11 cellular contexts compared by ENCODE assay signal in genomic region chr12:45259732-45260480, GRCh38. TPM values are rescaled to one million over a fixed set of nuclear protein-coding genes. Genes with fewer than 3 reads are reported as not detected.
DNase-seq lines count a peak whose midpoint lies in the region; ATAC-seq, FAIRE-seq and TF ChIP-seq lines count a peak whose summit lies in the region.
"Had no signal": no experiment of that assay in that cellular context is flagged by ENCODE, and none has a peak within 500 bp of the region (broad histone marks: within the 10 kb centered on the region; RNA-seq: fewer than 3 reads in every experiment).

No MANE protein-coding gene starts in this region.

- BruUV-seq in K562 (replicated peaks; lab: Mats Ljungman, UMichigan), result no TSS peak

- H3K4me2 ChIP-seq in K562 (ENCODE audit: insufficient read depth, low read length), result no peak overlapping the region

- peaks cover 4% of the 10 kb centered on the region; the same call in 1 of the 3 replicates for H3K79me2 ChIP-seq in K562 (ENCODE audit: control insufficient read depth, insufficient read depth, low read length)

- intact Hi-C loops in K562 (cut with micrococcal nuclease), result loop anchor here (5.0 to 10.0 kb wide), 2 partner anchors 43 to 465 kb away; partner anchors contain the start of genes ANO6 and ARID2
- intact Hi-C loops in left colon (cut with DNase I, micrococcal nuclease), result no loop called here

- H2AFZ ChIP-seq in K562 (ENCODE audit: low read depth, low read length), result no peak overlapping the region

- CTCF ChIA-PET in AG04450 (lab: Charles Lee), result interaction anchor here (1.0 to 1.4 kb wide), 3 partner anchors 9 to 42 kb away, joined by 3 to 8 read pairs (median 3); no protein-coding TSS in a partner anchor
- CTCF ChIA-PET in K562 (lab: Yijun Ruan, JAX; ENCODE audit: low intra/inter-chr PET ratio), result no interaction called here

- FAIRE-seq in K562 (lab: Jason Lieb, UNC), result no peak
- FAIRE-seq: colon had no signal

- H3K27ac ChIP-seq in AG04450 (ENCODE audit: low read depth, low read length) (peak overlapping the region; percentile 76), K562 (ENCODE audit: extremely low read depth, low read depth, low read length) (no peak overlapping the region)

- TF ChIP-seq POLR2A in K562 (conservative IDR thresholded peaks at IDR 0.05), result no peak

- 58% methylated on average over 6 of the region's 6 CpGs for WGBS in K562 (ENCODE audit: insufficient coverage, low coverage, missing lambda C conversion rate)

- POLR2A ChIA-PET in AG04450 (lab: Yijun Ruan, JAX), result interaction anchor here (1.2 kb wide), 1 partner anchor 25 kb away, joined by 3 read pairs; no protein-coding TSS in a partner anchor
- POLR2A ChIA-PET in K562 (lab: Yijun Ruan, JAX), result interaction anchor here (0.6 to 1.7 kb wide), 3 partner anchors 9 to 1258 kb away, joined by 3 to 10 read pairs (median 3); no protein-coding TSS in a partner anchor

- no peaks in the 10 kb centered on the region for H3K9me1 ChIP-seq in K562 (ENCODE audit: control insufficient read depth, insufficient read depth, low read length)

- H3K9ac ChIP-seq in K562 (ENCODE audit: insufficient read depth in 1 of 2, low read depth in 2 of 2, low read length in 2 of 2), result no peak overlapping the region

- in situ Hi-C loops in K562 (cut with MboI), result no loop called here

- H3K36me3 ChIP-seq in K562 (ENCODE audit: control insufficient read depth, insufficient read depth, low read length), result no peaks in the 10 kb centered on the region; the same call in 1 of the 3 replicates

- H3K27me3 ChIP-seq in AG04450 (ENCODE audit: control insufficient read depth, insufficient read depth, low read length), result no peaks in the 10 kb centered on the region
- H3K27me3 ChIP-seq in K562 (ENCODE audit: control insufficient read depth in 2 of 2, insufficient read depth in 2 of 2, low read length in 2 of 2), result no peaks in the 10 kb centered on the region

- DNase-seq in AG04450 (ENCODE audit: low read depth, low spot score) (no peak), K562 (ENCODE audit: extremely low read depth in 1 of 4, low spot score in 3 of 4) (no peak), left colon (no peak), HUDEP-2 (lab: John Stamatoyannopoulos, UW; ENCODE audit: unreplicated experiment in 76 of 76) (no peak)
- peak; percentile 77 for DNase-seq in Jurkat, Clone E6-1 (ENCODE audit: low read depth, low spot score)
- DNase-seq in activated CD8-positive, alpha-beta memory T cell treated with anti-CD3 and anti-CD28 coated beads, Interleukin-2, amount 50 U/mL, for 48 hours, result no peak
- no peak for DNase-seq in effector CD4-positive, alpha-beta T cell
- DNase-seq: activated CD4-positive, alpha-beta T cell treated with anti-CD3 and anti-CD28 coated beads for 1 hour; NCI-H1092 had no signal

- H3K4me3 ChIP-seq in AG04450 (ENCODE audit: low read depth, low read length) (no peak overlapping the region), K562 (no peak overlapping the region)
- H3K4me3 ChIP-seq in Jurkat, Clone E6-1 (ENCODE audit: low read length), result no peak overlapping the region

- ATAC-seq in K562, result peak; percentile 71
- ATAC-seq in left colon, result peak; percentile 95
- no peak for ATAC-seq in GM21825 (IDR thresholded peaks at IDR 0.05; ENCODE audit: unreplicated experiment)

- H3K4me1 ChIP-seq in K562 (replicated peaks in 1 of 2; ENCODE audit: control insufficient read depth in 2 of 2, insufficient read depth in 2 of 2, low read length in 2 of 2), result peaks cover 4 to 25% of the 10 kb centered on the region in 2 experiments; a peak in 3 of 5 replicates

- TF ChIP-seq EP300 in K562 (IDR thresholded peaks at IDR 0.05; ENCODE audit: low read length), result no peak; the same call in 1 of the 2 replicates

- TF ChIP-seq RAD21 in K562 (CRISPR knock-in tag; conservative IDR thresholded peaks at IDR 0.05 in 1 of 2, IDR thresholded peaks at IDR 0.05 in 1 of 2), result no peak

- no peaks in the 10 kb centered on the region for H4K20me1 ChIP-seq in K562 (replicated peaks; ENCODE audit: control insufficient read depth, insufficient read depth, low read length)

- TF ChIP-seq CTCF in AG04450 (IDR thresholded peaks at IDR 0.05; ENCODE audit: low read depth, low read length) (no peak), K562 (IDR thresholded peaks at IDR 0.05 in 2 of 3, conservative IDR thresholded peaks at IDR 0.05 in 1 of 3; ENCODE audit: insufficient read depth in 2 of 3, low read depth in 1 of 3, low read length in 3 of 3) (no peak)

- no peaks in the 10 kb centered on the region; the same call in 1 of the 2 replicates for H3K9me3 ChIP-seq in AG04450 (ENCODE audit: control insufficient read depth, insufficient read depth, low read length)
- H3K9me3 ChIP-seq in K562 (replicated peaks; ENCODE audit: control insufficient read depth, insufficient read depth, low read depth, low read length), result no peaks in the 10 kb centered on the region

TF ChIP-seq in K562, 482 proteins besides CTCF, POLR2A, EP300 and RAD21 (continues in another document):
- TF ChIP-seq ID3 (CRISPR knock-in tag; IDR thresholded peaks at IDR 0.05) (no peak), ID3 (tag; IDR thresholded peaks at IDR 0.05) (no peak), ZNF77 (CRISPR knock-in tag; IDR thresholded peaks at IDR 0.05) (no peak), FOXK1 (CRISPR knock-in tag; IDR thresholded peaks at IDR 0.05; ENCODE audit: borderline replicate concordance) (no peak), PATZ1 (CRISPR knock-in tag; IDR thresholded peaks at IDR 0.05; ENCODE audit: borderline replicate concordance) (0 out of 2 replicates have a peak, but pooled peaks have one; percentile 10), ZNF717 (CRISPR knock-in tag; IDR thresholded peaks at IDR 0.05) (no peak), ESRRB (CRISPR knock-in tag; IDR thresholded peaks at IDR 0.05; ENCODE audit: borderline replicate concordance) (no peak), TRIM24 (IDR thresholded peaks at IDR 0.05) (no peak), GABPB1 (CRISPR knock-in tag; IDR thresholded peaks at IDR 0.05) (no peak), CBFB (CRISPR knock-in tag; IDR thresholded peaks at IDR 0.05) (no peak), ZKSCAN8 (CRISPR knock-in tag; IDR thresholded peaks at IDR 0.05) (no peak), TRIM25 (IDR thresholded peaks at IDR 0.05; ENCODE audit: borderline replicate concordance) (no peak), SREBF1 (IDR thresholded peaks at IDR 0.05; ENCODE audit: borderline replicate concordance, low read depth, low read length) (no peak)

RNA-seq across cellular contexts. Expression of gene ANO6, which starts 44.0 kb away (rescaled TPM):
- 44.0 and 51.9 TPM in 2 replicates for polyA plus RNA-seq in AG04450 (2011; rRNA removed)
- polyA minus RNA-seq in AG04450 (2011; rRNA and poly(A)+ RNA removed), result 37.2 and 50.2 TPM in 2 replicates
- 22.3 TPM for polyA plus RNA-seq in Jurkat, Clone E6-1 (2012; ENCODE audit: insufficient read depth, insufficient read length)
- total RNA-seq in K562 (2011; cell fraction: chromatin; rRNA removed; ENCODE audit: low replicate concordance), result 21.5 and 44.0 TPM in 2 replicates
- total RNA-seq in K562 (2011; cell fraction: nucleolus; rRNA removed), result 16.0 and 17.0 TPM in 2 replicates
- 30.9 and 54.3 TPM in 2 replicates for total RNA-seq in K562 (2011; cell fraction: nucleoplasm; rRNA removed)
- total RNA-seq in K562 (2014; rRNA removed), result 13.1 and 17.0 TPM in 2 replicates
- total RNA-seq in K562 (2014; rRNA removed; fragmentation: Illumina TruSeq; extraction: Trizol), result 23.8 and 25.6 TPM in 2 replicates
- total RNA-seq in K562 (2015; rRNA removed; fragmentation: Illumina TruSeq; extraction: Trizol), result 23.1 and 24.7 TPM in 2 replicates
- 19.0 and 20.3 TPM in 2 replicates for total RNA-seq in K562 (2021)
- 19.3 and 23.4 TPM in 2 replicates for polyA plus RNA-seq in K562 (2011; rRNA removed)
- polyA plus RNA-seq in K562 (2011; cell fraction: cytosol; rRNA removed), result 8.7 and 16.6 TPM in 2 replicates
- polyA plus RNA-seq in K562 (2011; cell fraction: nucleus; rRNA removed), result 13.9 and 18.2 TPM in 2 replicates
- polyA plus RNA-seq in K562 (2012), result 14.9 and 22.1 TPM in 2 replicates
- 17.2 and 21.1 TPM in 2 replicates for polyA plus RNA-seq in K562 (2014; fragmentation: Illumina TruSeq; extraction: Trizol)
- 1 to 10 TPM; 3.5 to 5.6 TPM for polyA plus RNA-seq in K562 (2014; fragmentation: Nextera tagmentation; extraction: Ambion mirVana)
- 10.4 and 14.0 TPM in 2 replicates for polyA plus RNA-seq in K562 (2014; rRNA removed)
- polyA minus RNA-seq in K562 (2011; rRNA and poly(A)+ RNA removed), result 43.1 and 45.6 TPM in 2 replicates
- polyA minus RNA-seq in K562 (2011; cell fraction: cytosol; rRNA and poly(A)+ RNA removed), result 13.6 and 18.3 TPM in 2 replicates
- polyA minus RNA-seq in K562 (2011; cell fraction: nucleus; rRNA and poly(A)+ RNA removed), result 19.4 and 34.4 TPM in 2 replicates
- total RNA-seq in left colon, result 10 to 100 TPM; 10.3 to 15.4 TPM
